In the genomic region with DNA sequence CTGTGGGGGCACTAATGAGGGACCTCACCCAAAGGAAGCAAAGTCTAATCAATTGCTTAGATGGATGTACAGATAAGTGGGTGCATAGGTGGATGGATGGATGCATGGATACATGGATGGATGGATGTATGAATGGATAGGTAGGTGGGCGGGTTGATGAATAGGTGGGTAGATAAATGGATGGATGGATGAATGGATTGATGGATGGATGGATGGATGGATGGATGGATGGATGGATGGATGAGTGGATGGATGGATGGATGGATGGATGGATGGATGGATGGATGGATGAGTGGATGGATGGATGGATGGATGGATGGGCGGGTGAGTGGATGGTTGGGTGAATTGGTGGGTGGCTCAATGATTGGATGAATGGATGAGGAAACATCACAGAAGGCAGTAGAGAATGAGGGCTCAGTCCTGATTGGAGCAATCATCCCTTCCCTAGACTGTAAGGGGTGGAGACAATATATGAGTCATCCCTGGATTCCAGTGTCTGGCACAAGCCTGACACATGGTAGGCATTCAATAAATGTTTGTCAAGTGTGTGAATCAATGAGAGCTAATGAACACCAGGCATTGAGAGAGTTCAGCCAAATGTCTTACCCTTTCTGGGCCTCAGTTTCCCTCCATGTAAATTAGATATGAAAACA, we compare ENCODE assay signal across 19 cellular contexts. TPM values are rescaled to one million over a fixed set of nuclear protein-coding genes. Genes with fewer than 3 reads are reported as not detected.
DNase-seq lines count a peak whose midpoint lies in the region; ATAC-seq and TF ChIP-seq lines count a peak whose summit lies in the region.
"Had no signal": no experiment of that assay in that cellular context is flagged by ENCODE, and none has a peak within 500 bp of the region (broad histone marks: within the 10 kb centered on the region; RNA-seq: fewer than 3 reads in every experiment).

No MANE protein-coding gene starts in this region.

- H3K27me3 ChIP-seq in adipocyte (replicated peaks; ENCODE audit: control insufficient read depth, insufficient read depth, low read length): peaks cover 44% of the 10 kb centered on the region
- H3K27me3 ChIP-seq: ascending aorta, gastrocnemius medialis had no signal

- DNase-seq in COLO829 (ENCODE audit: low spot score) (peak; percentile 57), adipocyte (ENCODE audit: low read depth) (peak; percentile 4), foreskin fibroblast (peak; percentile 35 to 53), HuH-7 (ENCODE audit: low spot score) (no peak), mesenteric fat pad (ENCODE audit: low spot score) (no peak), NCI-H774 (lab: John Stamatoyannopoulos, UW) (no peak)
- DNase-seq: activated CD4-positive, alpha-beta T cell treated with anti-CD3 and anti-CD28 coated beads, Interleukin-2, amount 50 U/mL, for 4 hours; activated gamma-delta T cell treated with Interleukin-2 at 50 U/mL for 16 hours; AML-193; Caco-2; gastrocnemius medialis; H9; mucosa of descending colon; NCI-H1048; NCI-H510A; stimulated activated naive CD8-positive, alpha-beta T cell treated with anti-CD3 and anti-CD28 coated beads, Interleukin-15, Interleukin-2, amounts not matched to agents 100 U/mL and 50 U/mL, for 24 hours had no signal

- no peaks in the 10 kb centered on the region for H3K36me3 ChIP-seq in HEK293 (ENCODE audit: control insufficient read depth in 2 of 2, insufficient read depth in 1 of 2, low read length in 2 of 2)
- H3K36me3 ChIP-seq in adipocyte (ENCODE audit: control insufficient read depth, insufficient read depth, low read length, severe bottlenecking): no peaks in the 10 kb centered on the region
- H3K36me3 ChIP-seq: ascending aorta, gastrocnemius medialis had no signal

- no peak overlapping the region for H3K9ac ChIP-seq in adipocyte (ENCODE audit: low read length)

- ATAC-seq in HG02759 (IDR thresholded peaks at IDR 0.05; ENCODE audit: unreplicated experiment): no peak
- ATAC-seq: mucosa of descending colon had no signal

- CTCF ChIA-PET in HEK293 (lab: Yijun Ruan, JAX): interaction anchor here (0.6 to 3.3 kb wide), 16 partner anchors 8 to 293 kb away, joined by 3 to 38 read pairs (median 5); no protein-coding TSS in a partner anchor

- POLR2A ChIA-PET in HEK293 (lab: Yijun Ruan, JAX): no interaction called here

- no peak overlapping the region for H3K27ac ChIP-seq in HEK293 (ENCODE audit: extremely low read depth, low read depth, low read length)
- H3K27ac ChIP-seq: ascending aorta, gastrocnemius medialis had no signal

- TF ChIP-seq CTCF in HEK293 (tag by site-specific recombination; IDR thresholded peaks at IDR 0.05) (no peak), foreskin fibroblast (IDR thresholded peaks at IDR 0.05; ENCODE audit: low read depth, low read length) (no peak)

- H3K9me3 ChIP-seq in HEK293 (ENCODE audit: control insufficient read depth, insufficient read depth, low read depth, low read length): no peaks in the 10 kb centered on the region
- peaks cover 13% of the 10 kb centered on the region for H3K9me3 ChIP-seq in adipocyte (ENCODE audit: control insufficient read depth, low read length)
- H3K9me3 ChIP-seq: ascending aorta, Caco-2, gastrocnemius medialis, mucosa of descending colon had no signal

- H3K4me1 ChIP-seq in HEK293 (ENCODE audit: control insufficient read depth, insufficient read depth, low read length) (no peaks in the 10 kb centered on the region), adipocyte (ENCODE audit: control insufficient read depth, insufficient read depth, low read length) (no peaks in the 10 kb centered on the region)
- H3K4me1 ChIP-seq: ascending aorta, Caco-2, gastrocnemius medialis had no signal

- H3K4me3 ChIP-seq in HEK293 (ENCODE audit: low read depth, low read length) (no peak overlapping the region), adipocyte (ENCODE audit: low read length) (no peak overlapping the region), foreskin fibroblast (ENCODE audit: low read depth in 1 of 2, low read length in 2 of 2) (no peak overlapping the region)
- H3K4me3 ChIP-seq: ascending aorta, gastrocnemius medialis, mucosa of descending colon had no signal

TF ChIP-seq in HEK293, 187 proteins besides CTCF, POLR2A, EP300 and RAD21:
- TF ChIP-seq ZNF366 (tag by site-specific recombination; conservative IDR thresholded peaks at IDR 0.05) (peak; percentile 96), ZBTB17 (tag by site-specific recombination; IDR thresholded peaks at IDR 0.05) (peak; percentile 96), GFI1B (tag by site-specific recombination; IDR thresholded peaks at IDR 0.05) (no peak)

RNA-seq across cellular contexts. Expression of gene PXYLP1, which starts 40.4 kb away (rescaled TPM):
- total RNA-seq in mesenteric fat pad: 7.1 TPM

Comparison
In these comparisons a context has a peak if more than half of its experiments do, and no peak if none do; other contexts are left out.
1. DNase-seq: peak in COLO829 (single experiment), adipocyte (single experiment) and foreskin fibroblast (2 of 2); none in HuH-7 (single experiment), mesenteric fat pad (single experiment) and NCI-H774 (single experiment).